Comparison of ENCODE assay signal across 1 cellular context in genomic region chr11:118791961-118792578, GRCh38.
TF ChIP-seq lines count a peak whose summit lies in the region.

No MANE protein-coding gene starts in this region.

TF ChIP-seq in HEK293, 187 proteins besides CTCF, POLR2A, EP300 and RAD21 (continued from another document):
- TF ChIP-seq KLF17 (tag by site-specific recombination; IDR thresholded peaks at IDR 0.05) (no peak), ZNF449 (tag by site-specific recombination; IDR thresholded peaks at IDR 0.05) (no peak), GLIS1 (tag by site-specific recombination; IDR thresholded peaks at IDR 0.05) (peak; percentile 49), ZNF10 (tag by site-specific recombination; IDR thresholded peaks at IDR 0.05) (no peak), ZNF513 (tag by site-specific recombination; IDR thresholded peaks at IDR 0.05) (no peak), ZBTB21 (tag by site-specific recombination; IDR thresholded peaks at IDR 0.05) (no peak), ZNF404 (tag by site-specific recombination; IDR thresholded peaks at IDR 0.05) (no peak), YY1 (tag by site-specific recombination; IDR thresholded peaks at IDR 0.05) (no peak), YY2 (tag by site-specific recombination; IDR thresholded peaks at IDR 0.05) (no peak), ZSCAN16 (tag by site-specific recombination; IDR thresholded peaks at IDR 0.05) (no peak), ZIC2 (tag by site-specific recombination; IDR thresholded peaks at IDR 0.05) (peak; percentile 70), ZNF791 (tag by site-specific recombination; IDR thresholded peaks at IDR 0.05) (no peak), GLIS2 (tag by site-specific recombination; IDR thresholded peaks at IDR 0.05) (peak; percentile 92), ZFHX2 (tag by site-specific recombination; conservative IDR thresholded peaks at IDR 0.05) (peak; percentile 70), REPIN1 (tag by site-specific recombination; IDR thresholded peaks at IDR 0.05; ENCODE audit: low read depth) (no peak), ZBTB1 (tag by site-specific recombination; IDR thresholded peaks at IDR 0.05) (no peak), PRDM6 (tag by site-specific recombination; IDR thresholded peaks at IDR 0.05) (no peak), PRDM10 (tag by site-specific recombination; IDR thresholded peaks at IDR 0.05) (no peak), ZBTB10 (tag by site-specific recombination; IDR thresholded peaks at IDR 0.05) (peak; percentile 87; the same call in 1 of the 2 replicates), PBX3 (CRISPR knock-in tag; IDR thresholded peaks at IDR 0.05) (no peak), ZNF335 (tag by site-specific recombination; conservative IDR thresholded peaks at IDR 0.05) (no peak), ZNF16 (tag by site-specific recombination; IDR thresholded peaks at IDR 0.05; ENCODE audit: low read depth) (no peak), ZNF518A (tag by site-specific recombination; conservative IDR thresholded peaks at IDR 0.05; ENCODE audit: low read depth) (no peak), ZNF610 (tag by site-specific recombination; IDR thresholded peaks at IDR 0.05; ENCODE audit: borderline replicate concordance) (no peak), PRDM4 (tag by site-specific recombination; IDR thresholded peaks at IDR 0.05) (no peak), ZNF398 (tag by site-specific recombination; IDR thresholded peaks at IDR 0.05) (peak; percentile 65)
